In the genomic region with DNA sequence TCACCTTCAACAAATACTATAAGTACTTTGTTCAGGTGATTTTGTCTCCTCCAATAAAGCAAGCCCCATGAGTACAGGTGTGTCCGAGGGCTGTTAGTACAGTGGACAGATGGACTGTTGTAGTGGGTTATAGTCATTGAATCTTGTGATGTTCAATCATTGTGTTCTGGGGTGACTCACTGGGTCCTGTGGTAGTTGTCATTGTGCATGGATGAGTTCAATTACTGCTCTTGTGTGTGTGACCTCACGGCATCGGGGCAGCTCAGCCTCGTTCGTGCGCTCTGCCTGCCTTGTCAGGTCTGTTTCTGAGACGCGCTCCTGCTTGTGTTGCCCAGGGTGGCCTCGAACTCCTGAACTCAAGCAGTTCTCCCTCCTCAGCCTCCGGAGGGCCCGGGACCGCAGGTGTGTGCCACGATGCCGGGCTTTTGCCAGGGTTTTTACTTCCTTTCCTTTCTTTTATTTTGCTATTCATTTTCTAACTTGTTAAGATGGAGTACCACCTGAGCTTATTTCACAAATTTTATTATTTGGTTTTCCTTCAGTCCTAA, we compare ENCODE assay signal across 18 cellular contexts.
A peak's percentile ranks its signal among the peaks of the same experiment; 100 is the strongest.
DNase-seq lines count a peak whose midpoint lies in the region; ATAC-seq and TF ChIP-seq lines count a peak whose summit lies in the region.
"Had no signal": no experiment of that assay in that cellular context is flagged by ENCODE, and none has a peak within 500 bp of the region (broad histone marks: within the 10 kb centered on the region; RNA-seq: fewer than 3 reads in every experiment).

No MANE protein-coding gene starts in this region.

- no peaks in the 10 kb centered on the region for H4K20me1 ChIP-seq in mammary epithelial cell (ENCODE audit: insufficient read depth, low read length)

- BruUV-seq in mammary epithelial cell (replicated peaks; lab: Mats Ljungman, UMichigan) (no TSS peak), MCF 10A (replicated peaks; lab: Mats Ljungman, UMichigan) (no TSS peak)

- POLR2A ChIA-PET in MCF 10A (lab: Yijun Ruan, JAX) = no interaction called here
- POLR2A ChIA-PET in WTC11 (lab: Charles Lee) = no interaction called here
- POLR2A ChIA-PET in T-cell (lab: Charles Lee) = no interaction called here

- H3K27ac ChIP-seq in mammary epithelial cell (ENCODE audit: insufficient read depth, low read depth, low read length) = no peak overlapping the region
- H3K27ac ChIP-seq in right cardiac atrium (ENCODE audit: low read length) = no peak overlapping the region
- H3K27ac ChIP-seq: cardiac muscle cell, psoas muscle had no signal

- H3K36me3 Mint-ChIP-seq in MCF 10A (ENCODE audit: insufficient read depth, unreplicated experiment) (peaks cover 67% of the 10 kb centered on the region), IgD-negative memory B cell (peaks cover 6% of the 10 kb centered on the region), endothelial cell (ENCODE audit: low read depth, unreplicated experiment) (peaks cover 54% of the 10 kb centered on the region), WTC11 (peaks cover 59% of the 10 kb centered on the region), T-cell (peaks cover 52% of the 10 kb centered on the region)
- peaks cover 56 to 75% of the 10 kb centered on the region in 2 donors for H3K36me3 Mint-ChIP-seq in stimulated activated naive B cell treated with anti-CD40 and anti-IgM and Interleukin-4, amounts not matched to agents 10 μg/mL and 1 μg/mL and 100 μg/mL, for 72 hours
- H3K36me3 Mint-ChIP-seq: activated naive CD8-positive, alpha-beta T cell had no signal

- DNase-seq in mammary epithelial cell (peak; percentile 19), MCF 10A (ENCODE audit: unreplicated experiment) (no peak), endothelial cell (ENCODE audit: low spot score) (no peak), WTC11 (ENCODE audit: low spot score) (no peak), T-cell (no peak), right cardiac atrium (no peak)
- DNase-seq in stimulated activated naive B cell treated with anti-CD40 and anti-IgM and Interleukin-4, amounts not matched to agents 10 μg/mL and 1 μg/mL and 100 μg/mL, for 72 hours = no peak
- DNase-seq: Caco-2; effector CD4-positive, alpha-beta T cell; NCI-H748 treated with DMSO at 0.1 percent for 48 hours; psoas muscle; T-helper 1 cell had no signal

- H3K9ac ChIP-seq in mammary epithelial cell (ENCODE audit: insufficient read depth, low read length) = peak overlapping the region; percentile 16

- no peak overlapping the region for H2AFZ ChIP-seq in mammary epithelial cell (ENCODE audit: low read depth, low read length)

- no peaks in the 10 kb centered on the region for H3K27me3 Mint-ChIP-seq in MCF 10A (ENCODE audit: insufficient read depth, unreplicated experiment)
- H3K27me3 Mint-ChIP-seq in IgD-negative memory B cell = no peaks in the 10 kb centered on the region
- peaks cover 6% of the 10 kb centered on the region for H3K27me3 Mint-ChIP-seq in endothelial cell (ENCODE audit: unreplicated experiment)
- H3K27me3 Mint-ChIP-seq in stimulated activated naive B cell treated with anti-CD40 and anti-IgM and Interleukin-4, amounts not matched to agents 10 μg/mL and 1 μg/mL and 100 μg/mL, for 72 hours = no peaks in the 10 kb centered on the region
- H3K27me3 Mint-ChIP-seq in WTC11 (ENCODE audit: low read depth) = no peaks in the 10 kb centered on the region
- no peaks in the 10 kb centered on the region for H3K27me3 Mint-ChIP-seq in T-cell
- H3K27me3 Mint-ChIP-seq: activated naive CD8-positive, alpha-beta T cell; natural killer cell treated with Interleukin-12 subunit alpha and Interleukin-12 subunit beta and Interleukin-15 and Interleukin-18, amount 100 ng/mL, for 72 hours had no signal

- H3K4me3 ChIP-seq in mammary epithelial cell (replicated peaks in 1 of 3; ENCODE audit: insufficient read depth in 1 of 3, low read depth in 2 of 3, low read length in 3 of 3) = no peak overlapping the region
- no peak overlapping the region for H3K4me3 ChIP-seq in right cardiac atrium (ENCODE audit: low read length)
- H3K4me3 ChIP-seq: cardiac muscle cell, lung, psoas muscle had no signal

- H3K27ac Mint-ChIP-seq in MCF 10A (ENCODE audit: low read depth, unreplicated experiment) (no peak overlapping the region), IgD-negative memory B cell (peak overlapping the region; percentile 77 to 91 (median 82)), endothelial cell (ENCODE audit: unreplicated experiment) (no peak overlapping the region), WTC11 (no peak overlapping the region), T-cell (peak overlapping the region in 1 of 2 donors; percentile 8)
- peak overlapping the region; percentile 78 for H3K27ac Mint-ChIP-seq in stimulated activated naive B cell treated with anti-CD40 and anti-IgM and Interleukin-4, amounts not matched to agents 10 μg/mL and 1 μg/mL and 100 μg/mL, for 72 hours
- H3K27ac Mint-ChIP-seq: activated naive CD8-positive, alpha-beta T cell; natural killer cell treated with Interleukin-12 subunit alpha and Interleukin-12 subunit beta and Interleukin-15 and Interleukin-18, amount 100 ng/mL, for 72 hours had no signal

- CTCF ChIA-PET in mammary epithelial cell (lab: Charles Lee; ENCODE audit: low non-redundant PET) (no interaction called here), MCF 10A (lab: Yijun Ruan, JAX) (no interaction called here), WTC11 (lab: Charles Lee) (no interaction called here), T-cell (lab: Charles Lee) (no interaction called here)

- no peaks in the 10 kb centered on the region for H3K79me2 ChIP-seq in mammary epithelial cell (ENCODE audit: insufficient read depth, low read length)

- WGBS in mammary epithelial cell (ENCODE audit: low coverage, missing lambda C conversion rate) = 93% methylated on average over 14 of the region's 14 CpGs
- 94% methylated on average over 14 of the region's 14 CpGs for WGBS in right cardiac atrium

- dilution Hi-C loops in mammary epithelial cell (cut with HindIII; ENCODE audit: low sequenced_read_pairs) = loop anchor here (5.0 kb wide), 1 partner anchor 70 kb away; the partner anchor contains the start of genes DDX51 and NOC4L

- no peaks in the 10 kb centered on the region for H3K4me1 ChIP-seq in mammary epithelial cell (ENCODE audit: insufficient read depth, low read length)
- no peaks in the 10 kb centered on the region for H3K4me1 ChIP-seq in right cardiac atrium (ENCODE audit: control insufficient read depth, insufficient read depth, low read length)
- H3K4me1 ChIP-seq: Caco-2, psoas muscle had no signal

- TF ChIP-seq CTCF in mammary epithelial cell (conservative IDR thresholded peaks at IDR 0.05 in 1 of 2, IDR thresholded peaks at IDR 0.05 in 1 of 2; ENCODE audit: extremely low read depth in 1 of 2, insufficient read depth in 1 of 2, low read depth in 1 of 2, low read length in 2 of 2) (no peak), MCF 10A (IDR thresholded peaks at IDR 0.05; ENCODE audit: unreplicated experiment) (no peak), endothelial cell (IDR thresholded peaks at IDR 0.05; ENCODE audit: unreplicated experiment) (no peak), WTC11 (IDR thresholded peaks at IDR 0.05) (no peak)

- no peaks in the 10 kb centered on the region for H3K27me3 ChIP-seq in mammary epithelial cell (ENCODE audit: insufficient read depth, low read length)
- H3K27me3 ChIP-seq in right cardiac atrium (ENCODE audit: control insufficient read depth, insufficient read depth) = no peaks in the 10 kb centered on the region
- H3K27me3 ChIP-seq: cardiac muscle cell had no signal

- H3K4me3 Mint-ChIP-seq in MCF 10A (ENCODE audit: unreplicated experiment) (no peak overlapping the region), IgD-negative memory B cell (peak overlapping the region; percentile 82 to 94 (median 88)), endothelial cell (ENCODE audit: unreplicated experiment) (peak overlapping the region; percentile 24), WTC11 (no peak overlapping the region), T-cell (no peak overlapping the region)
- H3K4me3 Mint-ChIP-seq in stimulated activated naive B cell treated with anti-CD40 and anti-IgM and Interleukin-4, amounts not matched to agents 10 μg/mL and 1 μg/mL and 100 μg/mL, for 72 hours = peak overlapping the region; percentile 74 to 79
- H3K4me3 Mint-ChIP-seq: activated naive CD8-positive, alpha-beta T cell; natural killer cell treated with Interleukin-12 subunit alpha and Interleukin-12 subunit beta and Interleukin-15 and Interleukin-18, amount 100 ng/mL, for 72 hours had no signal

- intact Hi-C loops in mammary epithelial cell (cut with micrococcal nuclease) (no loop called here), MCF 10A (cut with micrococcal nuclease) (no loop called here), right cardiac atrium (cut with DNase I) (no loop called here)

- H3K4me2 ChIP-seq in mammary epithelial cell (ENCODE audit: insufficient read depth, low read depth, low read length) = no peak overlapping the region

- H3K9me3 Mint-ChIP-seq in MCF 10A (ENCODE audit: unreplicated experiment) (no peaks in the 10 kb centered on the region), IgD-negative memory B cell (no peaks in the 10 kb centered on the region), endothelial cell (ENCODE audit: unreplicated experiment) (peaks cover 5% of the 10 kb centered on the region), WTC11 (no peaks in the 10 kb centered on the region), T-cell (no peaks in the 10 kb centered on the region)
- H3K9me3 Mint-ChIP-seq in stimulated activated naive B cell treated with anti-CD40 and anti-IgM and Interleukin-4, amounts not matched to agents 10 μg/mL and 1 μg/mL and 100 μg/mL, for 72 hours = no peaks in the 10 kb centered on the region
- H3K9me3 Mint-ChIP-seq: natural killer cell treated with Interleukin-12 subunit alpha and Interleukin-12 subunit beta and Interleukin-15 and Interleukin-18, amount 100 ng/mL, for 72 hours had no signal

- in situ Hi-C loops in mammary epithelial cell (cut with MboI; ENCODE audit: low sequenced_read_pairs in 2 of 2) = no loop called here

- ATAC-seq in stimulated activated naive B cell treated with anti-CD40 and anti-IgM and Interleukin-4, amounts not matched to agents 10 μg/mL and 1 μg/mL and 100 μg/mL, for 72 hours (replicated peaks) = peak; percentile 60 to 67
- no peak for ATAC-seq in WTC11
- ATAC-seq in T-cell (replicated peaks in 1 of 4) = no peak
- no peak for ATAC-seq in right cardiac atrium
- ATAC-seq: HepG2; natural killer cell treated with Interleukin-12 subunit alpha and Interleukin-12 subunit beta and Interleukin-15 and Interleukin-18, amount 100 ng/mL, for 72 hours had no signal

- H3K9me3 ChIP-seq in mammary epithelial cell (replicated peaks; ENCODE audit: insufficient read depth, low read length) (no peaks in the 10 kb centered on the region), right cardiac atrium (ENCODE audit: control insufficient read depth, low read length) (no peaks in the 10 kb centered on the region)
- H3K9me3 ChIP-seq: Caco-2, psoas muscle had no signal

- no peaks in the 10 kb centered on the region for H3K4me1 Mint-ChIP-seq in MCF 10A (ENCODE audit: insufficient read depth, unreplicated experiment)
- peaks cover 26 to 50% (median 43%) of the 10 kb centered on the region in 3 donors for H3K4me1 Mint-ChIP-seq in IgD-negative memory B cell
- peaks cover 25% of the 10 kb centered on the region for H3K4me1 Mint-ChIP-seq in endothelial cell (ENCODE audit: unreplicated experiment)
- peaks cover 55 to 74% of the 10 kb centered on the region in 2 donors for H3K4me1 Mint-ChIP-seq in stimulated activated naive B cell treated with anti-CD40 and anti-IgM and Interleukin-4, amounts not matched to agents 10 μg/mL and 1 μg/mL and 100 μg/mL, for 72 hours
- no peaks in the 10 kb centered on the region for H3K4me1 Mint-ChIP-seq in WTC11
- peaks cover 6 to 18% (median 16%) of the 10 kb centered on the region in 3 donors for H3K4me1 Mint-ChIP-seq in T-cell

- peaks cover 13% of the 10 kb centered on the region for H3K36me3 ChIP-seq in mammary epithelial cell (ENCODE audit: insufficient read depth, low read length)

Comparison
In these comparisons a context has a peak if more than half of its experiments do, and no peak if none do; other contexts are left out.
1. H3K27ac Mint-ChIP-seq: peak in IgD-negative memory B cell (3 of 3) and stimulated activated naive B cell treated with anti-CD40 and anti-IgM and Interleukin-4, amounts not matched to agents 10 μg/mL and 1 μg/mL and 100 μg/mL, for 72 hours (single experiment); none in MCF 10A (single experiment), endothelial cell (single experiment) and WTC11 (single experiment).
2. H3K4me3 Mint-ChIP-seq: peak in IgD-negative memory B cell (4 of 4), endothelial cell (single experiment) and stimulated activated naive B cell treated with anti-CD40 and anti-IgM and Interleukin-4, amounts not matched to agents 10 μg/mL and 1 μg/mL and 100 μg/mL, for 72 hours (2 of 2); none in MCF 10A (single experiment), WTC11 (single experiment) and T-cell (0 of 3).
3. ATAC-seq: peak in stimulated activated naive B cell treated with anti-CD40 and anti-IgM and Interleukin-4, amounts not matched to agents 10 μg/mL and 1 μg/mL and 100 μg/mL, for 72 hours (2 of 2); none in WTC11 (single experiment), T-cell (0 of 4) and right cardiac atrium (0 of 2).